Comparison of ENCODE assay signal across 8 cellular contexts in genomic region chr6:46129634-46130505, GRCh38. TPM values are rescaled to one million over a fixed set of nuclear protein-coding genes. Genes with fewer than 3 reads are reported as not detected.
DNase-seq lines count a peak whose midpoint lies in the region; ATAC-seq and TF ChIP-seq lines count a peak whose summit lies in the region.

TSS of gene ENPP4 (plus strand) at chr6:46129989. CDS start at chr6:46139584, 9,595 bp downstream.

- intact Hi-C loops in cardiac septum (cut with DNase I): no loop called here
- intact Hi-C loops in tibial artery (cut with DNase I; ENCODE audit: low total_unique reads): no loop called here

- peaks cover 13 to 17% of the 10 kb centered on the region in 2 experiments for H3K4me1 Mint-ChIP-seq in H9
- H3K4me1 Mint-ChIP-seq in activated naive CD8-positive, alpha-beta T cell treated with anti-CD3 and anti-CD28 coated beads, Interleukin-2, amount 10 ng/mL, durations not matched to agents 7 days and 5 days: peaks cover 24% of the 10 kb centered on the region

- H3K56ac ChIP-seq in H9 (ENCODE audit: insufficient read length, low read depth, low read length): no peak within 1 kb of the TSS

- TF ChIP-seq CTCF in H9 (conservative IDR thresholded peaks at IDR 0.05) (no peak; the same call in 2 of the 3 replicates), MM.1S (IDR thresholded peaks at IDR 0.05; ENCODE audit: low read length) (0 out of 2 replicates have a peak, but pooled peaks have one; percentile 8), parathyroid adenoma (IDR thresholded peaks at IDR 0.05) (peak; percentile 14), tibial artery (IDR thresholded peaks at IDR 0.05) (no peak)

- no peak within 1 kb of the TSS for H3K23ac ChIP-seq in H9 (ENCODE audit: insufficient read length, low read depth, low read length)

- H3K9ac ChIP-seq in H9 (ENCODE audit: extremely low read depth, insufficient read length, low read length): peak within 1 kb of the TSS; percentile 65
- peak within 1 kb of the TSS; percentile 77 for H3K9ac ChIP-seq in MM.1S (ENCODE audit: low read length)
- peak within 1 kb of the TSS; percentile 6 for H3K9ac ChIP-seq in parathyroid adenoma

- H3K18ac ChIP-seq in H9 (ENCODE audit: insufficient read length, low read depth, low read length): no peak within 1 kb of the TSS

- ATAC-seq in SK-N-SH treated with all-trans-retinoic acid at 6 μM for 48 hours: peak; percentile 99
- peak; percentile 100 for ATAC-seq in activated naive CD8-positive, alpha-beta T cell treated with anti-CD3 and anti-CD28 coated beads, Interleukin-2, amount 10 ng/mL, durations not matched to agents 7 days and 5 days (ENCODE audit: low read depth)

- H3K36me3 ChIP-seq in MM.1S (replicated peaks; ENCODE audit: insufficient read depth, low read length): no peaks in the 10 kb centered on the region
- H3K36me3 ChIP-seq in parathyroid adenoma (ENCODE audit: control insufficient read depth, insufficient read depth, low read length): no peaks in the 10 kb centered on the region
- no peaks in the 10 kb centered on the region for H3K36me3 ChIP-seq in tibial artery

- peaks cover 19% of the 10 kb centered on the region for H3K27me3 Mint-ChIP-seq in H9 (ENCODE audit: low read depth)
- H3K27me3 Mint-ChIP-seq in activated naive CD8-positive, alpha-beta T cell treated with anti-CD3 and anti-CD28 coated beads, Interleukin-2, amount 10 ng/mL, durations not matched to agents 7 days and 5 days: no peaks in the 10 kb centered on the region

- no peak within 1 kb of the TSS for H3K4ac ChIP-seq in H9 (ENCODE audit: low read depth, low read length)

- H3K27ac ChIP-seq in H9 (ENCODE audit: insufficient read length, low read depth, low read length) (no peak within 1 kb of the TSS), MM.1S (ENCODE audit: low read length) (no peak within 1 kb of the TSS), parathyroid adenoma (peak within 1 kb of the TSS; percentile 43), tibial artery (peak within 1 kb of the TSS; percentile 91 to 97)

- peaks cover 2% of the 10 kb centered on the region; the same call in 1 of the 2 replicates for H3K4me1 ChIP-seq in H9 (ENCODE audit: insufficient read depth, low read length)
- H3K4me1 ChIP-seq in MM.1S (ENCODE audit: low read length): peaks cover 7% of the 10 kb centered on the region; the same call in 1 of the 2 replicates
- H3K4me1 ChIP-seq in parathyroid adenoma: no peaks in the 10 kb centered on the region
- peaks cover 0 to 12% (median 4%) of the 10 kb centered on the region in 4 donors for H3K4me1 ChIP-seq in tibial artery

- H3K27me3 ChIP-seq in H9 (ENCODE audit: insufficient read depth, low read length): no peaks in the 10 kb centered on the region
- H3K27me3 ChIP-seq in MM.1S (replicated peaks; ENCODE audit: insufficient read depth, low read length): no peaks in the 10 kb centered on the region
- H3K27me3 ChIP-seq in parathyroid adenoma (ENCODE audit: control insufficient read depth, insufficient read depth, low read length): no peaks in the 10 kb centered on the region
- no peaks in the 10 kb centered on the region for H3K27me3 ChIP-seq in tibial artery

- no peaks in the 10 kb centered on the region for H3K36me3 Mint-ChIP-seq in H9 (ENCODE audit: insufficient read depth in 1 of 3, low read depth in 3 of 3)
- peaks cover 4% of the 10 kb centered on the region for H3K36me3 Mint-ChIP-seq in activated naive CD8-positive, alpha-beta T cell treated with anti-CD3 and anti-CD28 coated beads, Interleukin-2, amount 10 ng/mL, durations not matched to agents 7 days and 5 days

- H3K79me2 ChIP-seq in H9 (ENCODE audit: insufficient read depth, low read length) (no peaks in the 10 kb centered on the region), MM.1S (ENCODE audit: low read length) (peaks cover 3% of the 10 kb centered on the region; the same call in 1 of the 2 replicates), parathyroid adenoma (peaks cover 3% of the 10 kb centered on the region)

- no peak within 1 kb of the TSS for H2BK120ac ChIP-seq in H9 (ENCODE audit: low read depth, low read length, poor library complexity, severe bottlenecking)

- H2AFZ ChIP-seq in H9 (ENCODE audit: low read length) (peak within 1 kb of the TSS; percentile 84), MM.1S (ENCODE audit: low read length) (peak within 1 kb of the TSS; percentile 100), parathyroid adenoma (peak within 1 kb of the TSS; percentile 85)

- H3K4me3 ChIP-seq in MM.1S (ENCODE audit: low read length) (peak within 1 kb of the TSS; percentile 71), parathyroid adenoma (ENCODE audit: low read depth, low read length) (peak within 1 kb of the TSS; percentile 90), tibial artery (peak within 1 kb of the TSS; percentile 90 to 98)

- H2BK5ac ChIP-seq in H9 (ENCODE audit: insufficient read length, low read length): no peak within 1 kb of the TSS

- H3K9me2 ChIP-seq in MM.1S (replicated peaks; ENCODE audit: insufficient read depth, low read length): no peaks in the 10 kb centered on the region

- peaks cover 9% of the 10 kb centered on the region for H3K23me2 ChIP-seq in H9 (ENCODE audit: insufficient read length, low read depth, low read length, poor library complexity, severe bottlenecking)

- H4K91ac ChIP-seq in H9 (ENCODE audit: insufficient read length, low read depth, low read length): no peak within 1 kb of the TSS

- in situ Hi-C loops in G401 (cut with HindIII; ENCODE audit: low sequenced_read_pairs): no loop called here

- H3K4me3 Mint-ChIP-seq in H9: peak within 1 kb of the TSS; percentile 83 to 93
- peak within 1 kb of the TSS; percentile 93 for H3K4me3 Mint-ChIP-seq in activated naive CD8-positive, alpha-beta T cell treated with anti-CD3 and anti-CD28 coated beads, Interleukin-2, amount 10 ng/mL, durations not matched to agents 7 days and 5 days

- H3K9me3 Mint-ChIP-seq in H9: no peaks in the 10 kb centered on the region; a peak in 1 of 5 replicates
- peaks cover 1% of the 10 kb centered on the region for H3K9me3 Mint-ChIP-seq in activated naive CD8-positive, alpha-beta T cell treated with anti-CD3 and anti-CD28 coated beads, Interleukin-2, amount 10 ng/mL, durations not matched to agents 7 days and 5 days

- H3K4me2 ChIP-seq in H9 (ENCODE audit: insufficient read depth, insufficient read length, low read length) (peak within 1 kb of the TSS; percentile 97), MM.1S (ENCODE audit: low read depth, low read length) (peak within 1 kb of the TSS; percentile 54), parathyroid adenoma (ENCODE audit: low read length) (peak within 1 kb of the TSS; percentile 83)

- H4K8ac ChIP-seq in H9 (replicated peaks; ENCODE audit: insufficient read length, low read depth, low read length): no peak within 1 kb of the TSS

- H3K14ac ChIP-seq in H9 (ENCODE audit: insufficient read depth, low read length): no peak within 1 kb of the TSS

- H3T11ph ChIP-seq in H9 (ENCODE audit: low read length): no peak within 1 kb of the TSS

- no peak within 1 kb of the TSS for H2BK12ac ChIP-seq in H9 (ENCODE audit: insufficient read length, low read depth, low read length)

- H3K27ac Mint-ChIP-seq in H9: no peak within 1 kb of the TSS; a peak in 1 of 7 replicates
- H3K27ac Mint-ChIP-seq in activated naive CD8-positive, alpha-beta T cell treated with anti-CD3 and anti-CD28 coated beads, Interleukin-2, amount 10 ng/mL, durations not matched to agents 7 days and 5 days: peak within 1 kb of the TSS; percentile 85

- no peak within 1 kb of the TSS for H2BK15ac ChIP-seq in H9 (ENCODE audit: low read depth, low read length)

- H4K20me1 ChIP-seq in H9 (ENCODE audit: control insufficient read depth, insufficient read depth, insufficient read length) (no peaks in the 10 kb centered on the region), MM.1S (ENCODE audit: insufficient read depth, low read length) (no peaks in the 10 kb centered on the region)

- H2AK5ac ChIP-seq in H9 (ENCODE audit: insufficient read length, low read length): no peak within 1 kb of the TSS

- no CpG with 5 or more reads among the region's 61 CpGs for WGBS in H9 (ENCODE audit: extremely low coverage, insufficient read length, low lambda C conversion rate)

- no peak within 1 kb of the TSS for H2BK20ac ChIP-seq in H9 (ENCODE audit: low read depth, low read length, poor library complexity, severe bottlenecking)

- DNase-seq in G401 (ENCODE audit: low spot score): peak; percentile 98
- peak; percentile 96 for DNase-seq in H9
- DNase-seq in MM.1S: peak; percentile 93
- peak; percentile 83 for DNase-seq in activated naive CD8-positive, alpha-beta T cell treated with anti-CD3 and anti-CD28 coated beads, Interleukin-2, amount 10 ng/mL, durations not matched to agents 7 days and 5 days
- peak; percentile 93 for DNase-seq in cardiac septum (ENCODE audit: low spot score)
- peak; percentile 82 to 94 for DNase-seq in tibial artery

- H3K9me3 ChIP-seq in H9 (ENCODE audit: control insufficient read depth, low read depth, low read length): no peaks in the 10 kb centered on the region
- H3K9me3 ChIP-seq in MM.1S (replicated peaks; ENCODE audit: insufficient read depth, low read length): no peaks in the 10 kb centered on the region
- no peaks in the 10 kb centered on the region for H3K9me3 ChIP-seq in parathyroid adenoma (ENCODE audit: control insufficient read depth, low read length)
- no peaks in the 10 kb centered on the region for H3K9me3 ChIP-seq in tibial artery

- no peaks in the 10 kb centered on the region for H3K79me1 ChIP-seq in H9 (ENCODE audit: insufficient read depth, low read depth, low read length, poor library complexity, severe bottlenecking)

- POLR2A ChIA-PET in activated naive CD8-positive, alpha-beta T cell treated with anti-CD3 and anti-CD28 coated beads, Interleukin-2, amount 10 ng/mL, durations not matched to agents 7 days and 5 days (lab: Charles Lee): interaction anchor here (0.8 kb wide), 1 partner anchor 9 kb away, joined by 3 read pairs; no protein-coding TSS in a partner anchor

- no peaks in the 10 kb centered on the region for H3F3A ChIP-seq in MM.1S (ENCODE audit: insufficient read depth, low read length)

- no peak within 1 kb of the TSS for H4K5ac ChIP-seq in H9 (ENCODE audit: insufficient read length, low read depth, low read length)

TF ChIP-seq in SK-N-SH treated with all-trans-retinoic acid at 6 μM for 48 hours, 23 proteins besides CTCF, POLR2A, EP300 and RAD21:
- TF ChIP-seq ZNF565 (CRISPR knock-in tag; conservative IDR thresholded peaks at IDR 0.05; ENCODE audit: low read depth): no peak
- TF ChIP-seq ZNF70 (CRISPR knock-in tag; IDR thresholded peaks at IDR 0.05): no peak
- TF ChIP-seq TCF4 (CRISPR knock-in tag; IDR thresholded peaks at IDR 0.05; ENCODE audit: borderline replicate concordance): no peak
TF ChIP-seq in SK-N-SH treated with all-trans-retinoic acid at 6 μM for 48 hours: peak in this region for 0.

RNA-seq across cellular contexts. Expression of gene ENPP4, which starts in this region (rescaled TPM):
- total RNA-seq in G401 (2014; rRNA removed; shearing (Covaris generic)): not detected in 2 replicates
- total RNA-seq in H9 (2021) (2.9 and 3.2 TPM in 2 replicates), cardiac septum (18.1 TPM)
- total RNA-seq in activated naive CD8-positive, alpha-beta T cell treated with anti-CD3 and anti-CD28 coated beads, Interleukin-2, amount 10 ng/mL, durations not matched to agents 7 days and 5 days: 1 to 10 TPM; 9.0 to 9.3 TPM

Comparison
In these comparisons a context has a peak if more than half of its experiments do, and no peak if none do; other contexts are left out.
1. Peak in DNase-seq in G401; RNA of the gene not detected or under 1 TPM.
2. H3K27ac ChIP-seq: peak in parathyroid adenoma (single experiment) and tibial artery (2 of 2); none in H9 (single experiment) and MM.1S (single experiment).
3. H3K9ac ChIP-seq: peak in every context shown above with its lines; median percentile 77 in MM.1S; 65 in H9; 6 in parathyroid adenoma.
4. CTCF ChIP-seq: peak in MM.1S (single experiment) and parathyroid adenoma (single experiment); none in H9 (single experiment) and tibial artery (0 of 2).
5. Peak in every context shown above with its lines, with median percentiles within 50 percentile points of each other: DNase-seq, H2AFZ ChIP-seq, H3K4me2 ChIP-seq and H3K4me3 ChIP-seq.